In the genomic region with DNA sequence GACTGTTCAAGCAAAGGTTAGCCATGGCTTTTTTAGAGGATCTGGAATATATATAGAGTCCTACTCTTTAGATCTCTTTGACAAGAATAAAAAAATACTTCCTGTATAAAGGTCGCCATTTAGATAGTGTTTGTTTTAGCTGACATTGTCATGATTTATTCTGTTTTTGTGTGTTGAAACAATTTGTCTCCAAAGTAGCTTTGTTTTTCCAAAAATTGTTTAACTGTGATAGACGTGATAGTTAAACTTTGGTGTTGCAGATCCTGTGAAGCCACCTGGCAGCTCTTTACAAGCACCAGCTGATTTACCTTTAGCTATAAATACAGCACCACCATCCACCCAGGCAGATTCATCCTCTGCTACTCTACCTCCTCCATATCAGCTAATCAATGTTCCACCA, we compare ENCODE assay signal across 22 cellular contexts.
"Had no signal": no experiment of that assay in that cellular context is flagged by ENCODE, and none has a peak within 500 bp of the region (broad histone marks: within the 10 kb centered on the region; RNA-seq: fewer than 3 reads in every experiment).

No MANE protein-coding gene starts in this region.

- H2AFZ ChIP-seq: PC-9 had no signal

- H3K4me2 ChIP-seq: PC-9 had no signal

- H3K4me3 ChIP-seq: PC-9, Peyer's patch, SJCRH30 had no signal

- ATAC-seq: Right ventricle myocardium inferior, SK-N-SH treated with all-trans-retinoic acid at 6 μM for 48 hours had no signal

- H3K27ac ChIP-seq: PC-9, Peyer's patch, SJCRH30 had no signal

- H3K9me3 ChIP-seq: SJCRH30 had no signal

- H3K27me3 ChIP-seq: Peyer's patch, SJCRH30 had no signal

- DNase-seq: KBM-7; MV-4-11; NCI-H1048; NCI-H1105; NCI-H1436 treated with DMSO at 0.1 percent for 48 hours; NCI-H1694; NCI-H187 treated with DMSO at 0.1 percent for 48 hours; NCI-H2029 treated with DMSO at 0.1 percent for 48 hours; NCI-H2171 treated with DMSO at 0.1 percent for 48 hours; NCI-H345; NCI-H446 treated with DMSO at 0.1 percent for 48 hours; NCI-H510A treated with DMSO at 0.1 percent for 48 hours; NCI-H526; NCI-H748 treated with DMSO at 0.1 percent for 48 hours; NK-92 treated with Interleukin-12 subunit alpha and Interleukin-12 subunit beta, amount 100 ng/mL, for 24 hours; OCI-M1; PC-9; Peyer's patch; SHP77 treated with DMSO at 0.1 percent for 48 hours; SJCRH30 had no signal

- H3K36me3 ChIP-seq: SJCRH30 had no signal

- H3K4me1 ChIP-seq: Peyer's patch, SJCRH30 had no signal
